ENCODE assay signal across 8 cellular contexts in genomic region chr10:91298224-91298862, GRCh38.
DNase-seq lines count a peak whose midpoint lies in the region; ATAC-seq and TF ChIP-seq lines count a peak whose summit lies in the region.

No MANE protein-coding gene starts in this region.

- peak overlapping the region; percentile 62 for H3K4me3 ChIP-seq in epithelial cell of proximal tubule (ENCODE audit: low read depth, low read length)

- H3K9me3 Mint-ChIP-seq in CD4-positive, alpha-beta T cell, result no peaks in the 10 kb centered on the region

- peak overlapping the region; percentile 75 for H3K4me3 Mint-ChIP-seq in CD4-positive, alpha-beta T cell

- DNase-seq in CD4-positive, alpha-beta T cell, result peak; percentile 64 to 81 (median 70)
- DNase-seq in HS-5 (ENCODE audit: low read depth) (peak; percentile 37), NOMO-1 (lab: John Stamatoyannopoulos, UW; ENCODE audit: unreplicated experiment in 2 of 2) (peak; percentile 66 to 81), epithelial cell of proximal tubule (ENCODE audit: low read depth) (peak; percentile 35), mucosa of gallbladder (ENCODE audit: low spot score) (peak; percentile 80)
- peak; percentile 90 for DNase-seq in activated CD8-positive, alpha-beta memory T cell treated with anti-CD3 and anti-CD28 coated beads, Interleukin-2, amount 50 U/mL, for 48 hours
- DNase-seq in stimulated activated CD8-positive, alpha-beta memory T cell treated with anti-CD3 and anti-CD28 coated beads, Interleukin-4, amount 100 ng/mL, for 1 hour (ENCODE audit: low read depth in 2 of 2, low spot score in 1 of 2), result peak; percentile 46 to 54

- intact Hi-C loops in CD4-positive, alpha-beta T cell (cut with DNase I, micrococcal nuclease), result loop anchor here (1.0 to 10.0 kb wide), 9 partner anchors 94 to 1136 kb away; partner anchors contain the start of genes HECTD2 (in 2 of the 2) and FGFBP3 (in 1 of the 2)

- no peak overlapping the region for H3K27ac Mint-ChIP-seq in CD4-positive, alpha-beta T cell

- no peaks in the 10 kb centered on the region for H3K36me3 Mint-ChIP-seq in CD4-positive, alpha-beta T cell (ENCODE audit: low read depth)

- H3K4me1 Mint-ChIP-seq in CD4-positive, alpha-beta T cell (ENCODE audit: low read depth), result peaks cover 10% of the 10 kb centered on the region

- H3K27me3 Mint-ChIP-seq in CD4-positive, alpha-beta T cell, result peaks cover 7% of the 10 kb centered on the region

- POLR2A ChIA-PET in CD4-positive, alpha-beta T cell (lab: Charles Lee), result interaction anchor here (0.7 to 2.1 kb wide), 10 partner anchors 70 to 625 kb away, joined by 3 to 11 read pairs (median 5); partner anchors contain the start of genes BTAF1, HECTD2 and PPP1R3C

- H3K9me3 ChIP-seq in CD4-positive, alpha-beta T cell (ENCODE audit: control insufficient read depth, low read length), result no peaks in the 10 kb centered on the region

- H3K27ac ChIP-seq in CD4-positive, alpha-beta T cell (ENCODE audit: low read depth, low read length), result no peak overlapping the region

- TF ChIP-seq CTCF in CD4-positive, alpha-beta T cell (IDR thresholded peaks at IDR 0.05), result peak; percentile 88
- peak; percentile 97 for TF ChIP-seq CTCF in epithelial cell of proximal tubule (conservative IDR thresholded peaks at IDR 0.05; ENCODE audit: low read depth, low read length)

- peak; percentile 99 for ATAC-seq in CD4-positive, alpha-beta T cell (ENCODE audit: poor library complexity)
- ATAC-seq in GM19463 (IDR thresholded peaks at IDR 0.05; ENCODE audit: unreplicated experiment), result peak; percentile 91

- CTCF ChIA-PET in CD4-positive, alpha-beta T cell (lab: Charles Lee), result interaction anchor here (0.6 to 2.7 kb wide), 14 partner anchors 11 to 1603 kb away, joined by 3 to 15 read pairs (median 3); partner anchors contain the start of gene PPP1R3C

- no peaks in the 10 kb centered on the region for H3K27me3 ChIP-seq in CD4-positive, alpha-beta T cell (ENCODE audit: control insufficient read depth, insufficient read depth, low read length)

Comparison
In these comparisons a context has a peak if more than half of its experiments do, and no peak if none do; other contexts are left out.
1. DNase-seq: peak in every context shown above with its lines; median percentile 90 in activated CD8-positive, alpha-beta memory T cell treated with anti-CD3 and anti-CD28 coated beads, Interleukin-2, amount 50 U/mL, for 48 hours; 80 in mucosa of gallbladder; 74 in NOMO-1; 70 in CD4-positive, alpha-beta T cell; 50 in stimulated activated CD8-positive, alpha-beta memory T cell treated with anti-CD3 and anti-CD28 coated beads, Interleukin-4, amount 100 ng/mL, for 1 hour; 37 in HS-5; 35 in epithelial cell of proximal tubule.